ENCODE assay signal across 22 cellular contexts in genomic region chr6:53737746-53738145, GRCh38.
"Had no signal": no experiment of that assay in that cellular context is flagged by ENCODE, and none has a peak within 500 bp of the region (broad histone marks: within the 10 kb centered on the region; RNA-seq: fewer than 3 reads in every experiment).

No MANE protein-coding gene starts in this region.

- H3K4me3 ChIP-seq: body of pancreas, right atrium auricular region, smooth muscle cell had no signal

- H3K4me3 Mint-ChIP-seq: activated B cell treated with CpG ODN at 0.5 μM for 24 hours; activated CD8-positive, alpha-beta T cell treated with anti-CD3 and anti-CD28 coated beads, Interleukin-2, amount 10 ng/mL, durations not matched to agents 7 days and 5 days; activated T-cell treated with anti-CD3 and anti-CD28 coated beads, Interleukin-2, amount 50 U/mL, for 72 hours; central memory CD8-positive, alpha-beta T cell; nephron progenitor cell had no signal

- H3K36me3 ChIP-seq: right atrium auricular region had no signal

- FAIRE-seq: kidney, TTC549 had no signal

- H3K27ac Mint-ChIP-seq: activated B cell treated with CpG ODN at 0.5 μM for 24 hours; activated CD8-positive, alpha-beta T cell treated with anti-CD3 and anti-CD28 coated beads, Interleukin-2, amount 10 ng/mL, durations not matched to agents 7 days and 5 days; activated naive CD4-positive, alpha-beta T cell treated with anti-CD3 and anti-CD28 coated beads, Interleukin-2, amount 50 U/mL, for 72 hours; activated T-cell treated with anti-CD3 and anti-CD28 coated beads, Interleukin-2, amount 50 U/mL, for 72 hours; nephron progenitor cell; progenitor cell of endocrine pancreas had no signal

- H3K27me3 Mint-ChIP-seq: progenitor cell of endocrine pancreas had no signal

- H3K36me3 Mint-ChIP-seq: activated naive CD4-positive, alpha-beta T cell treated with anti-CD3 and anti-CD28 coated beads, Interleukin-2, amount 50 U/mL, for 72 hours had no signal

- H3K4me1 ChIP-seq: body of pancreas, right atrium auricular region had no signal

- H3K27ac ChIP-seq: body of pancreas, right atrium auricular region had no signal

- DNase-seq: activated B cell treated with CpG ODN at 0.5 μM for 24 hours; activated CD4-positive, alpha-beta T cell treated with anti-CD3 and anti-CD28 coated beads for 48 hours; activated CD8-positive, alpha-beta memory T cell treated with anti-CD3 and anti-CD28 coated beads, Interleukin-2, amount 50 U/mL, for 4 hours; activated CD8-positive, alpha-beta T cell treated with anti-CD3 and anti-CD28 coated beads, Interleukin-2, amount 10 ng/mL, durations not matched to agents 7 days and 5 days; activated gamma-delta T cell; activated T-cell treated with anti-CD3 and anti-CD28 coated beads, Interleukin-2, amount 50 U/mL, for 72 hours; amygdala; body of pancreas; effector memory CD4-positive, alpha-beta T cell; kidney; mesendoderm; nephron progenitor cell; stimulated activated CD4-positive, alpha-beta T cell treated with anti-CD3 and anti-CD28 coated beads, Interleukin-4, amount 100 ng/mL, for 4 hours; stimulated activated CD8-positive, alpha-beta memory T cell treated with anti-CD3 and anti-CD28 coated beads, Interleukin-4, amount 100 ng/mL, for 48 hours; stimulated activated naive CD8-positive, alpha-beta T cell treated with anti-CD3 and anti-CD28 coated beads, Interleukin-15, Interleukin-2, amounts not matched to agents 100 U/mL and 50 U/mL, for 24 hours; SW 1271 had no signal

- H3K27me3 ChIP-seq: body of pancreas, right atrium auricular region had no signal

- H3K9me3 Mint-ChIP-seq: activated B cell treated with CpG ODN at 0.5 μM for 24 hours; activated naive CD4-positive, alpha-beta T cell treated with anti-CD3 and anti-CD28 coated beads, Interleukin-2, amount 50 U/mL, for 72 hours; activated T-cell treated with anti-CD3 and anti-CD28 coated beads, Interleukin-2, amount 50 U/mL, for 72 hours; central memory CD8-positive, alpha-beta T cell; nephron progenitor cell had no signal

- ATAC-seq: activated CD8-positive, alpha-beta T cell treated with anti-CD3 and anti-CD28 coated beads, Interleukin-2, amount 10 ng/mL, durations not matched to agents 7 days and 5 days; activated naive CD4-positive, alpha-beta T cell treated with anti-CD3 and anti-CD28 coated beads, Interleukin-2, amount 50 U/mL, for 72 hours; activated T-cell treated with anti-CD3 and anti-CD28 coated beads, Interleukin-2, amount 50 U/mL, for 72 hours; body of pancreas; stimulated activated naive CD8-positive, alpha-beta T cell treated with anti-CD3 and anti-CD28 coated beads, Interleukin-15, Interleukin-2, amounts not matched to agents 100 U/mL and 50 U/mL, for 24 hours had no signal

- H3K9me3 ChIP-seq: body of pancreas, right atrium auricular region had no signal

- H3K4me1 Mint-ChIP-seq: nephron progenitor cell had no signal
